Comparison of ENCODE assay signal across 17 cellular contexts in the genomic region with DNA sequence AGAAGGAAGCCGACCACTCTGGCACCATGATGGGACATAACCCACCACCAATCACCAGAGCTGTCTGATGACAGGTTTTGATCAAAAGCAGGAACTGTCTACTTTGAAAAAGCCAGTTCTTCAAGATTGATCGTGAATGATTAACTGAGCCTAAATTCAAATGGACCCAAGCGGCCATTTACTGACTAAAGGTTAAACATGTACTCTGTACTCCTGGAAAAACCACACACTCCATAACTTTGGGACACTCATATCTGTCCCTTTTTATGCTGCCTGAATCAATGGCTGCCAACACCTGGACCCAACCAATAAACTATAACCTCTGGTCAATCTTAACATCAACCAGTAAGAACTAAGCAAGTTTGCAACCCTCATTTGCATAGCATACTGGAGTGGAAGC.
DNase-seq lines count a peak whose midpoint lies in the region; TF ChIP-seq lines count a peak whose summit lies in the region.
"Had no signal": no experiment of that assay in that cellular context is flagged by ENCODE, and none has a peak within 500 bp of the region (broad histone marks: within the 10 kb centered on the region; RNA-seq: fewer than 3 reads in every experiment).

No MANE protein-coding gene starts in this region.

- H3K27ac ChIP-seq in liver (ENCODE audit: low read depth in 1 of 2, low read length in 2 of 2): no peak overlapping the region
- H3K27ac ChIP-seq in transverse colon: peak overlapping the region in 3 of 4 donors; percentile 7 to 63 (median 24)
- H3K27ac ChIP-seq: A549, C4-2B had no signal

- DNase-seq in HT-29 (ENCODE audit: low spot score) (peak; percentile 40), kidney tubule cell (ENCODE audit: low spot score) (peak; percentile 1), transverse colon (no peak), NCI-H748 treated with DMSO at 0.1 percent for 48 hours (lab: John Stamatoyannopoulos, UW) (no peak), MG63 (no peak), islet precursor cell (no peak)
- DNase-seq: BE2C; CD8-positive, alpha-beta T cell; COR-L47; DMS79 treated with DMSO at 0.1 percent for 48 hours; EL; GOT3; H9 had no signal

- TF ChIP-seq EP300 in transverse colon (IDR thresholded peaks at IDR 0.05; ENCODE audit: low read depth): no peak

- H3K9me3 ChIP-seq in liver (ENCODE audit: control insufficient read depth in 4 of 4, low read length in 3 of 4) (no peaks in the 10 kb centered on the region), transverse colon (no peaks in the 10 kb centered on the region), MG63 (no peaks in the 10 kb centered on the region; the same call in 1 of the 2 replicates)
- H3K9me3 ChIP-seq: A549, BE2C had no signal

- H3K4me1 ChIP-seq in liver (ENCODE audit: control insufficient read depth in 4 of 4, insufficient read depth in 4 of 4, low read length in 3 of 4) (peaks cover 3 to 6% (median 4%) of the 10 kb centered on the region in 4 donors), transverse colon (peaks cover 0 to 19% (median 5%) of the 10 kb centered on the region in 4 donors)
- H3K4me1 ChIP-seq: A549, BE2C had no signal

- no peak overlapping the region for H3K9ac ChIP-seq in liver (ENCODE audit: low read depth in 1 of 2, low read length in 2 of 2)

- TF ChIP-seq POLR2A in transverse colon (IDR thresholded peaks at IDR 0.05): no peak

- TF ChIP-seq CTCF in liver (IDR thresholded peaks at IDR 0.05; ENCODE audit: low read depth, low read length, missing input control) (no peak), transverse colon (IDR thresholded peaks at IDR 0.05) (no peak)

- in situ Hi-C loops in transverse colon (cut with MboI; ENCODE audit: low pct_ligation_motif_present in 1 of 4, low pct_unique_long_range_greater_than_20kb in 1 of 4, low sequenced_read_pairs in 3 of 4): no loop called here

- intact Hi-C loops in transverse colon (cut with DNase I; ENCODE audit: low total_unique reads): no loop called here

- H3K27me3 ChIP-seq in liver (ENCODE audit: control insufficient read depth in 4 of 4, insufficient read depth in 4 of 4, low read length in 3 of 4) (no peaks in the 10 kb centered on the region), transverse colon (no peaks in the 10 kb centered on the region), MG63 (peaks cover 11% of the 10 kb centered on the region)
- H3K27me3 ChIP-seq: BE2C had no signal

- peak; percentile 29 to 42 for TF ChIP-seq RAD21 in liver (IDR thresholded peaks at IDR 0.05)

- H3K36me3 ChIP-seq in liver (ENCODE audit: control insufficient read depth in 4 of 4, insufficient read depth in 3 of 4, low read depth in 1 of 4, low read length in 3 of 4): no peaks in the 10 kb centered on the region
- no peaks in the 10 kb centered on the region for H3K36me3 ChIP-seq in transverse colon
- no peaks in the 10 kb centered on the region for H3K36me3 ChIP-seq in MG63
- H3K36me3 ChIP-seq: BE2C had no signal

- H3K4me3 ChIP-seq in liver (ENCODE audit: low read depth in 1 of 3, low read length in 3 of 3) (no peak overlapping the region), transverse colon (no peak overlapping the region), MG63 (no peak overlapping the region)
- H3K4me3 ChIP-seq: A549, K562 had no signal

- WGBS in liver: 51% methylated on average over 3 of the region's 3 CpGs
- 53 to 67% methylated on average over 1 to 3 of the region's 3 CpGs for WGBS in transverse colon (ENCODE audit: low coverage in 1 of 2), 2 donors

TF ChIP-seq in liver, 16 proteins besides CTCF, POLR2A, EP300 and RAD21:
- peak; percentile 80 for TF ChIP-seq SP1 (IDR thresholded peaks at IDR 0.05)
- TF ChIP-seq YY1 (IDR thresholded peaks at IDR 0.05): peak; percentile 97
- peak; percentile 29 for TF ChIP-seq REST (IDR thresholded peaks at IDR 0.05)
- TF ChIP-seq RXRA (IDR thresholded peaks at IDR 0.05): peak in 1 of 2 donors; percentile 25
- TF ChIP-seq HNF4A (conservative IDR thresholded peaks at IDR 0.05): peak; percentile 68 to 78
- no peak for TF ChIP-seq EGR1 (IDR thresholded peaks at IDR 0.05; ENCODE audit: low read depth in 2 of 2)

Comparison
In these comparisons a context has a peak if more than half of its experiments do, and no peak if none do; other contexts are left out.
1. DNase-seq: peak in HT-29 (single experiment) and kidney tubule cell (single experiment); none in transverse colon (single experiment), NCI-H748 treated with DMSO at 0.1 percent for 48 hours (single experiment), MG63 (single experiment) and islet precursor cell (single experiment).
2. H3K27ac ChIP-seq: peak in transverse colon (3 of 4); none in liver (0 of 2).